In the genomic region with DNA sequence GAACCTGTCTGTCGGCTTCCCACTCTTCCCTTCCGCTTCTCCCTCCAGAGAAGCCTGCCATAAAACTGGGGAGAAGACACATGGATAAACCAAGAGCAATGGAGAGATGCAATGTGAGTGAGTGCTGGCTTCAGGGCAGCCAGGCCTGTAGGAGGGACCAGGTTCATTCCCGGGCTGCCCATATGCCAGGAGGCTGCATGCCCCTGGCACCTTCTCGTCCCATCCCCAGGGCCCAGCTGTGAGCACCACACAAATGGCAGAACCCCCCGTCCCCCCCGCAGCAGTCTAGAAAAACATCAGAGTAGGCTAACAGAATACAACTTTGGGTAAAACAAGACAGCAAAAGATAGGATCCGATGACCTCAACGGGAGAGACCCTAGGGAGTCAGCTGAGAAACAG, we compare ENCODE assay signal across 1 cellular context.
TF ChIP-seq lines count a peak whose summit lies in the region.

No MANE protein-coding gene starts in this region.

TF ChIP-seq in H1, 55 proteins besides CTCF, POLR2A, EP300 and RAD21:
- no peak for TF ChIP-seq ZNF274 (IDR thresholded peaks at IDR 0.05; ENCODE audit: borderline replicate concordance, extremely low read depth, low read length)
- no peak for TF ChIP-seq E2F6 (IDR thresholded peaks at IDR 0.05)
- no peak for TF ChIP-seq EZH2 (IDR thresholded peaks at IDR 0.05; ENCODE audit: low read depth, low read length, severe bottlenecking)
- TF ChIP-seq CEBPB (IDR thresholded peaks at IDR 0.05; ENCODE audit: low read depth, low read length): no peak
- no peak for TF ChIP-seq SP2 (IDR thresholded peaks at IDR 0.05; ENCODE audit: low read length)
- no peak for TF ChIP-seq TCF12 (IDR thresholded peaks at IDR 0.05; ENCODE audit: low read depth, low read length)
- TF ChIP-seq YY1 (IDR thresholded peaks at IDR 0.05; ENCODE audit: low read depth, low read length): no peak
- no peak for TF ChIP-seq POLR2AphosphoS5 (IDR thresholded peaks at IDR 0.05; ENCODE audit: low read depth, low read length)
- no peak for TF ChIP-seq JUND (IDR thresholded peaks at IDR 0.05; ENCODE audit: low read length)
- TF ChIP-seq CREB1 (IDR thresholded peaks at IDR 0.05): no peak
- TF ChIP-seq CBX5 (IDR thresholded peaks at IDR 0.05; ENCODE audit: low read depth, low read length): no peak
